Comparison of ENCODE assay signal across 8 cellular contexts in genomic region chr13:109764474-109765292, GRCh38. TPM values are rescaled to one million over a fixed set of nuclear protein-coding genes. Genes with fewer than 3 reads are reported as not detected.
DNase-seq lines count a peak whose midpoint lies in the region; ATAC-seq lines count a peak whose summit lies in the region.

No MANE protein-coding gene starts in this region.

- peak; percentile 88 for ATAC-seq in activated CD4-positive, alpha-beta T cell treated with anti-CD3 and anti-CD28 coated beads for 36 hours
- ATAC-seq in HG03354 (IDR thresholded peaks at IDR 0.05; ENCODE audit: poor library complexity, severe bottlenecking, unreplicated experiment) (no peak), HG03095 (IDR thresholded peaks at IDR 0.05; ENCODE audit: unreplicated experiment) (no peak)

- CTCF ChIA-PET in activated CD4-positive, alpha-beta T cell treated with anti-CD3 and anti-CD28 coated beads for 36 hours (lab: Charles Lee) = interaction anchor here (0.5 to 1.3 kb wide), 3 partner anchors 19 to 155 kb away, joined by 3 to 6 read pairs (median 3); no protein-coding TSS in a partner anchor

- no peak overlapping the region for H3K27ac Mint-ChIP-seq in activated CD4-positive, alpha-beta T cell treated with anti-CD3 and anti-CD28 coated beads for 36 hours

- peak; percentile 54 for DNase-seq in activated CD4-positive, alpha-beta T cell treated with anti-CD3 and anti-CD28 coated beads for 36 hours
- DNase-seq in activated CD4-positive, alpha-beta T cell treated with anti-CD3 and anti-CD28 coated beads for 1 hour = no peak
- DNase-seq in SK-MEL-5 (ENCODE audit: low read depth, low spot score) (peak; percentile 66), epidermal melanocyte (ENCODE audit: insufficient read length, low spot score) (peak; percentile 78)
- peak; percentile 31 for DNase-seq in stimulated activated CD8-positive, alpha-beta memory T cell treated with anti-CD3 and anti-CD28 coated beads, Interleukin-4, amount 100 ng/mL, for 48 hours
- no peak for DNase-seq in stimulated activated CD4-positive, alpha-beta T cell treated with anti-CD3 and anti-CD28 coated beads, Interleukin-2, amount 100 ng/mL, for 48 hours

- intact Hi-C loops in activated CD4-positive, alpha-beta T cell treated with anti-CD3 and anti-CD28 coated beads for 36 hours (cut with DNase I, micrococcal nuclease) = no loop called here

- in situ Hi-C loops in SK-MEL-5 (cut with HindIII; ENCODE audit: low pct_unique_long_range_greater_than_20kb, low sequenced_read_pairs) = no loop called here

- H3K4me1 Mint-ChIP-seq in activated CD4-positive, alpha-beta T cell treated with anti-CD3 and anti-CD28 coated beads for 36 hours = peaks cover 32% of the 10 kb centered on the region

- peaks cover 3% of the 10 kb centered on the region for H3K36me3 Mint-ChIP-seq in activated CD4-positive, alpha-beta T cell treated with anti-CD3 and anti-CD28 coated beads for 36 hours (ENCODE audit: low read depth)

- no peak overlapping the region for H3K4me3 Mint-ChIP-seq in activated CD4-positive, alpha-beta T cell treated with anti-CD3 and anti-CD28 coated beads for 36 hours

- no peaks in the 10 kb centered on the region for H3K9me3 Mint-ChIP-seq in activated CD4-positive, alpha-beta T cell treated with anti-CD3 and anti-CD28 coated beads for 36 hours (ENCODE audit: low read depth)

- POLR2A ChIA-PET in activated CD4-positive, alpha-beta T cell treated with anti-CD3 and anti-CD28 coated beads for 36 hours (lab: Charles Lee) = no interaction called here

- H3K27me3 Mint-ChIP-seq in activated CD4-positive, alpha-beta T cell treated with anti-CD3 and anti-CD28 coated beads for 36 hours = no peaks in the 10 kb centered on the region

RNA-seq across cellular contexts. Expression of gene IRS2, which starts 21.7 kb away (rescaled TPM):
- total RNA-seq in activated CD4-positive, alpha-beta T cell treated with anti-CD3 and anti-CD28 coated beads for 36 hours = 1 to 10 TPM; 1.4 to 1.5 TPM
- 18.1 and 19.5 TPM in 2 replicates for total RNA-seq in SK-MEL-5 (2014; rRNA removed; shearing (Covaris generic))
- polyA plus RNA-seq in SK-MEL-5 (2015; cell fraction: cytosol; rRNA removed) = 87.3 and 115 TPM in 2 replicates
- 41.5 and 41.7 TPM in 2 replicates for polyA plus RNA-seq in SK-MEL-5 (2015; cell fraction: nucleus; rRNA removed)

Comparison
In these comparisons a context has a peak if more than half of its experiments do, and no peak if none do; other contexts are left out.
1. DNase-seq: peak in activated CD4-positive, alpha-beta T cell treated with anti-CD3 and anti-CD28 coated beads for 36 hours (single experiment), SK-MEL-5 (single experiment), epidermal melanocyte (single experiment) and stimulated activated CD8-positive, alpha-beta memory T cell treated with anti-CD3 and anti-CD28 coated beads, Interleukin-4, amount 100 ng/mL, for 48 hours (single experiment); none in activated CD4-positive, alpha-beta T cell treated with anti-CD3 and anti-CD28 coated beads for 1 hour (single experiment) and stimulated activated CD4-positive, alpha-beta T cell treated with anti-CD3 and anti-CD28 coated beads, Interleukin-2, amount 100 ng/mL, for 48 hours (0 of 2).